Comparison of ENCODE assay signal across 21 cellular contexts in the genomic region with DNA sequence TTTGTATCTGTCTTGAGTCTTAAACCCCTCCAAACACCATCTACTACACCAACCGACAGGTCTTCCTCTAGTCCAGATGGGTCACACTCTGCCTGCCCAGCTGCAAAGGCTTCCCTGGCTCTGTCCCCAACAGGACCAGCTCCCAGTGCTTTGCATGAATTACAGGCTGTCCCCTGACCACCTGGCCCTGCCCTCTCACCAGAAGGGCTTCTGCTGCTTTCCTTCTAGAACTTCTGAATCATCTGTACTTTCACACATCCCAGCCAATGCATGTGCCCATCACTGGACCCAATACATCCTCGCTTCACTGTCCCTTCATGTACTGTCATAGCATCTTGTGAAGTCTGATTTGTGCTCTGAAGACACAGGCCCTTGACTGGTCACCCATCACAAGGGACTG.
"Had no signal": no experiment of that assay in that cellular context is flagged by ENCODE, and none has a peak within 500 bp of the region (broad histone marks: within the 10 kb centered on the region; RNA-seq: fewer than 3 reads in every experiment).

No MANE protein-coding gene starts in this region.

- H3K4me3 Mint-ChIP-seq: effector memory CD8-positive, alpha-beta T cell; natural killer cell; stimulated activated naive CD8-positive, alpha-beta T cell treated with anti-CD3 and anti-CD28 coated beads, Interleukin-15, amount 100 ng/mL, for 72 hours had no signal

- H3K4me1 Mint-ChIP-seq: natural killer cell; stimulated activated naive CD8-positive, alpha-beta T cell treated with anti-CD3 and anti-CD28 coated beads, Interleukin-15, amount 100 ng/mL, for 72 hours had no signal

- H3K9me3 ChIP-seq: esophagus squamous epithelium, prostate gland, spleen, testis, tibial nerve, upper lobe of right lung, vagina had no signal

- ATAC-seq: effector memory CD8-positive, alpha-beta T cell; natural killer cell; sciatic nerve; stimulated activated naive B cell treated with anti-CD40 and anti-IgM and Interleukin-4, amounts not matched to agents 10 μg/mL and 1 μg/mL and 100 μg/mL, for 72 hours; stimulated activated naive CD8-positive, alpha-beta T cell treated with anti-CD3 and anti-CD28 coated beads, Interleukin-15, amount 100 ng/mL, for 72 hours; upper lobe of right lung had no signal

- H3K9me3 Mint-ChIP-seq: effector memory CD8-positive, alpha-beta T cell; natural killer cell; stimulated activated naive B cell treated with anti-CD40 and anti-IgM and Interleukin-4, amounts not matched to agents 10 μg/mL and 1 μg/mL and 100 μg/mL, for 72 hours; stimulated activated naive CD8-positive, alpha-beta T cell treated with anti-CD3 and anti-CD28 coated beads, Interleukin-15, amount 100 ng/mL, for 72 hours had no signal

- H3K36me3 Mint-ChIP-seq: natural killer cell had no signal

- H3K27ac Mint-ChIP-seq: effector memory CD8-positive, alpha-beta T cell; natural killer cell; stimulated activated naive B cell treated with anti-CD40 and anti-IgM and Interleukin-4, amounts not matched to agents 10 μg/mL and 1 μg/mL and 100 μg/mL, for 72 hours; stimulated activated naive CD8-positive, alpha-beta T cell treated with anti-CD3 and anti-CD28 coated beads, Interleukin-15, amount 100 ng/mL, for 72 hours had no signal

- H3K27me3 Mint-ChIP-seq: stimulated activated naive B cell treated with anti-CD40 and anti-IgM and Interleukin-4, amounts not matched to agents 10 μg/mL and 1 μg/mL and 100 μg/mL, for 72 hours; stimulated activated naive CD8-positive, alpha-beta T cell treated with anti-CD3 and anti-CD28 coated beads, Interleukin-15, amount 100 ng/mL, for 72 hours had no signal

- H3K27ac ChIP-seq: epithelial cell of prostate, esophagus squamous epithelium, hepatocyte, parathyroid adenoma, spleen, testis, tibial nerve, upper lobe of right lung, vagina had no signal

- H3K4me3 ChIP-seq: esophagus squamous epithelium, hepatocyte, prostate gland, spleen, testis, tibial nerve, upper lobe of right lung, vagina had no signal

- DNase-seq: effector memory CD8-positive, alpha-beta T cell; esophagus squamous epithelium; head of caudate nucleus; kidney glomerular epithelial cell; mammary epithelial cell; natural killer cell; spleen; stimulated activated CD4-positive, alpha-beta T cell treated with anti-CD3 and anti-CD28 coated beads, Interleukin-15, amount 100 ng/mL, for 24 hours; stimulated activated CD4-positive, alpha-beta T cell treated with anti-CD3 and anti-CD28 coated beads, Interleukin-1b, Interleukin-23, amount 100 ng/mL, for 48 hours; stimulated activated CD4-positive, alpha-beta T cell treated with anti-CD3 and anti-CD28 coated beads, Interleukin-4, amount 100 ng/mL, for 4 hours; stimulated activated naive B cell treated with anti-CD40 and anti-IgM and Interleukin-4, amounts not matched to agents 10 μg/mL and 1 μg/mL and 100 μg/mL, for 72 hours; stimulated activated naive CD8-positive, alpha-beta T cell treated with anti-CD3 and anti-CD28 coated beads, Interleukin-15, amount 100 ng/mL, for 72 hours; testis; upper lobe of right lung had no signal

- H3K36me3 ChIP-seq: esophagus squamous epithelium, prostate gland, spleen, tibial nerve, upper lobe of right lung, vagina had no signal

- H3K27me3 ChIP-seq: esophagus squamous epithelium, hepatocyte, spleen, testis, tibial nerve, upper lobe of right lung, vagina had no signal

- H3K4me1 ChIP-seq: esophagus squamous epithelium, parathyroid adenoma, spleen, testis, upper lobe of right lung, vagina had no signal
